ENCODE assay signal across 16 cellular contexts in genomic region chrX:142068365-142068764, GRCh38.
DNase-seq lines count a peak whose midpoint lies in the region; TF ChIP-seq lines count a peak whose summit lies in the region.
"Had no signal": no experiment of that assay in that cellular context is flagged by ENCODE, and none has a peak within 500 bp of the region (broad histone marks: within the 10 kb centered on the region; RNA-seq: fewer than 3 reads in every experiment).

No MANE protein-coding gene starts in this region.

- no peak overlapping the region for H3K27ac ChIP-seq in breast epithelium
- H3K27ac ChIP-seq: BLaER1, KMS-11 had no signal

- BruUV-seq in MCF 10A (replicated peaks; lab: Mats Ljungman, UMichigan) = no TSS peak

- peaks cover 0 to 11% of the 10 kb centered on the region in 2 donors for H3K27me3 ChIP-seq in breast epithelium

- H3K27me3 Mint-ChIP-seq in MCF 10A (ENCODE audit: insufficient read depth, unreplicated experiment) = no peaks in the 10 kb centered on the region
- H3K27me3 Mint-ChIP-seq: CD4-positive, CD25-positive, alpha-beta regulatory T cell; IgD-negative memory B cell had no signal

- intact Hi-C loops in MCF 10A (cut with micrococcal nuclease) = no loop called here
- intact Hi-C loops in breast epithelium (cut with DNase I; ENCODE audit: low total_unique reads) = no loop called here

- no peak overlapping the region for H3K4me3 Mint-ChIP-seq in MCF 10A (ENCODE audit: unreplicated experiment)
- H3K4me3 Mint-ChIP-seq: CD4-positive, CD25-positive, alpha-beta regulatory T cell; GM23338; IgD-negative memory B cell had no signal

- POLR2A ChIA-PET in MCF 10A (lab: Yijun Ruan, JAX) (interaction anchor here (1.0 kb wide), 1 partner anchor 20 kb away, joined by 4 read pairs; no protein-coding TSS in a partner anchor), GM10248 (lab: Yijun Ruan, JAX) (no interaction called here)

- no peak for TF ChIP-seq CTCF in MCF 10A (IDR thresholded peaks at IDR 0.05; ENCODE audit: unreplicated experiment)
- TF ChIP-seq CTCF in breast epithelium (IDR thresholded peaks at IDR 0.05) = no peak
- TF ChIP-seq CTCF in GM10248 (IDR thresholded peaks at IDR 0.05; ENCODE audit: control extremely low read depth, extremely low read depth, low read depth, missing control alignments) = no peak

- H3K36me3 ChIP-seq in breast epithelium = no peaks in the 10 kb centered on the region
- H3K36me3 ChIP-seq: BLaER1, HAP-1 had no signal

- in situ Hi-C loops in KBM-7 (cut with MboI; ENCODE audit: low pct_unique_long_range_greater_than_20kb, low sequenced_read_pairs) = no loop called here

- no peaks in the 10 kb centered on the region for H3K4me1 ChIP-seq in breast epithelium
- H3K4me1 ChIP-seq: BLaER1 had no signal

- no peaks in the 10 kb centered on the region for H3K36me3 Mint-ChIP-seq in MCF 10A (ENCODE audit: insufficient read depth, unreplicated experiment)
- H3K36me3 Mint-ChIP-seq: CD4-positive, CD25-positive, alpha-beta regulatory T cell had no signal

- H3K4me1 Mint-ChIP-seq in MCF 10A (ENCODE audit: insufficient read depth, unreplicated experiment) = peaks cover 5% of the 10 kb centered on the region
- H3K4me1 Mint-ChIP-seq: CD4-positive, CD25-positive, alpha-beta regulatory T cell; IgD-negative memory B cell had no signal

- H3K9me3 Mint-ChIP-seq in MCF 10A (ENCODE audit: unreplicated experiment) = peaks cover 9% of the 10 kb centered on the region
- H3K9me3 Mint-ChIP-seq: GM23338 had no signal

- CTCF ChIA-PET in MCF 10A (lab: Yijun Ruan, JAX) = interaction anchor here (0.6 to 0.7 kb wide), 2 partner anchors 76 to 1135 kb away, joined by 3 read pairs; no protein-coding TSS in a partner anchor
- CTCF ChIA-PET in GM10248 (lab: Yijun Ruan, JAX) = no interaction called here

- H3K4me3 ChIP-seq in breast epithelium = no peak overlapping the region
- H3K4me3 ChIP-seq: BLaER1, GM23338, HAP-1 had no signal

- no peak for TF ChIP-seq POLR2A in breast epithelium (IDR thresholded peaks at IDR 0.05)

- no peaks in the 10 kb centered on the region for H3K9me3 ChIP-seq in breast epithelium
- H3K9me3 ChIP-seq: BLaER1, HAP-1 had no signal

- peak; percentile 27 for DNase-seq in MCF 10A (ENCODE audit: unreplicated experiment)
- no peak for DNase-seq in breast epithelium (ENCODE audit: low spot score in 2 of 2)
- peak; percentile 5 for DNase-seq in amniotic epithelial cell (ENCODE audit: low read depth)
- DNase-seq in iris pigment epithelial cell (ENCODE audit: low read depth) = peak; percentile 5
- no peak for DNase-seq in DMS114 treated with DMSO at 0.1 percent for 48 hours (lab: John Stamatoyannopoulos, UW; ENCODE audit: unreplicated experiment)
- no peak for DNase-seq in KBM-7
- no peak for DNase-seq in GM10248 (ENCODE audit: extremely low spot score)
- DNase-seq: 8988T; AML-193; CD4-positive, CD25-positive, alpha-beta regulatory T cell; GDM1 had no signal

- peak overlapping the region; percentile 54 for H3K27ac Mint-ChIP-seq in MCF 10A (ENCODE audit: low read depth, unreplicated experiment)
- H3K27ac Mint-ChIP-seq: CD4-positive, CD25-positive, alpha-beta regulatory T cell; IgD-negative memory B cell had no signal

Comparison
In these comparisons a context has a peak if more than half of its experiments do, and no peak if none do; other contexts are left out.
1. DNase-seq: peak in MCF 10A (single experiment), amniotic epithelial cell (single experiment) and iris pigment epithelial cell (single experiment); none in breast epithelium (0 of 2), DMS114 treated with DMSO at 0.1 percent for 48 hours (single experiment), KBM-7 (single experiment) and GM10248 (single experiment).